Comparison of ENCODE assay signal across 1 cellular context in the genomic region with DNA sequence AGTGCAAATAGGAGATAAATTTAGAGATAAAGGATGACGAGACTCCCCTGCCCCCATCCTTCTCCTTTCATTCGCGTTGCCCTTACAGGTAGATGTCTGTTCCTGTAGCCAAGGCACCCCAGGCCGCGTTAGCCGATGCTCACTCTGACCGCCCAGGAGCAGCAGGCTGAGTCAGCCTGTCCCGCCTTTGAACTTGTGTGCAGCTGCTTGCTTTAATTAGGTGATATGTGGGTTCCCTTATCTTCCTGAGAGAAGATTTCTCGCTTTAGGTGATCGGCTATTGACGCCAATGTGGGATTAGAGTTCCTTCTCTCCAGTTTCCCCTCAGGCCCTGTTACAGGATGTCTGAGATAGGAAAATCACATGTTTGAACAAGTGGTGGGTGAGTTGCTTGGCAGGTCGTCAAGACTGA.
TF ChIP-seq lines count a peak whose summit lies in the region.

No MANE protein-coding gene starts in this region.

TF ChIP-seq in K562, 482 proteins besides CTCF, POLR2A, EP300 and RAD21 (continued from another document and continues in another):
- TF ChIP-seq, protein P1, sequence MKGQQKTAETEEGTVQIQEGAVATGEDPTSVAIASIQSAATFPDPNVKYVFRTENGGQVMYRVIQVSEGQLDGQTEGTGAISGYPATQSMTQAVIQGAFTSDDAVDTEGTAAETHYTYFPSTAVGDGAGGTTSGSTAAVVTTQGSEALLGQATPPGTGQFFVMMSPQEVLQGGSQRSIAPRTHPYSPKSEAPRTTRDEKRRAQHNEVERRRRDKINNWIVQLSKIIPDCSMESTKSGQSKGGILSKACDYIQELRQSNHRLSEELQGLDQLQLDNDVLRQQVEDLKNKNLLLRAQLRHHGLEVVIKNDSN (CRISPR knock-in tag; IDR thresholded peaks at IDR 0.05), result no peak
- TF ChIP-seq GABPA (tag; conservative IDR thresholded peaks at IDR 0.05; ENCODE audit: low read depth) (no peak), SRF (CRISPR knock-in tag; IDR thresholded peaks at IDR 0.05) (no peak), ZNF583 (CRISPR knock-in tag; IDR thresholded peaks at IDR 0.05) (no peak), GABPB1 (CRISPR knock-in tag; IDR thresholded peaks at IDR 0.05) (no peak), NFIX (CRISPR knock-in tag; IDR thresholded peaks at IDR 0.05; ENCODE audit: low read depth) (no peak), NR2C2 (CRISPR knock-in tag; IDR thresholded peaks at IDR 0.05) (no peak), NR2C2 (tag; IDR thresholded peaks at IDR 0.05) (no peak), ZNF57 (CRISPR knock-in tag; IDR thresholded peaks at IDR 0.05) (no peak), RBM22 (IDR thresholded peaks at IDR 0.05; ENCODE audit: low read depth, low read length, poor library complexity, severe bottlenecking) (no peak), TEAD1 (CRISPR knock-in tag; IDR thresholded peaks at IDR 0.05) (no peak), ZNF408 (CRISPR knock-in tag; IDR thresholded peaks at IDR 0.05; ENCODE audit: low read depth) (no peak), ZNF695 (CRISPR knock-in tag; IDR thresholded peaks at IDR 0.05) (no peak), DACH1 (IDR thresholded peaks at IDR 0.05; ENCODE audit: partially characterized antibody) (peak; percentile 35), MAFG (tag; conservative IDR thresholded peaks at IDR 0.05) (no peak), SRSF3 (IDR thresholded peaks at IDR 0.05; ENCODE audit: insufficient read depth, low read length) (no peak), TEAD4 (IDR thresholded peaks at IDR 0.05; ENCODE audit: low read length) (peak; percentile 67), TEAD4 (CRISPR knock-in tag; IDR thresholded peaks at IDR 0.05; ENCODE audit: borderline replicate concordance) (no peak), STAT5A (IDR thresholded peaks at IDR 0.05; ENCODE audit: borderline replicate concordance, low read length) (0 out of 2 replicates have a peak, but pooled peaks have one; percentile 31), LEF1 (IDR thresholded peaks at IDR 0.05) (peak; percentile 69; the same call in 1 of the 2 replicates), NCOA1 (IDR thresholded peaks at IDR 0.05; ENCODE audit: low read depth) (no peak), FOXJ3 (CRISPR knock-in tag; IDR thresholded peaks at IDR 0.05) (no peak), TAF15 (IDR thresholded peaks at IDR 0.05; ENCODE audit: low read depth, low read length) (no peak), ZBTB8A (IDR thresholded peaks at IDR 0.05; ENCODE audit: partially characterized antibody) (no peak), KAT8 (IDR thresholded peaks at IDR 0.05; ENCODE audit: low read depth) (no peak), PTBP1 (IDR thresholded peaks at IDR 0.05; ENCODE audit: low read depth, low read length) (no peak), ZNF282 (CRISPR knock-in tag; IDR thresholded peaks at IDR 0.05) (no peak), CHD4 (IDR thresholded peaks at IDR 0.05; ENCODE audit: insufficient read depth, insufficient replicate concordance, low read depth, low read length, poor library complexity, severe bottlenecking) (no peak), POLR2G (IDR thresholded peaks at IDR 0.05; ENCODE audit: low read depth, low read length) (no peak), IRF2 (CRISPR knock-in tag; IDR thresholded peaks at IDR 0.05) (no peak)
- TF ChIP-seq, protein P2, sequence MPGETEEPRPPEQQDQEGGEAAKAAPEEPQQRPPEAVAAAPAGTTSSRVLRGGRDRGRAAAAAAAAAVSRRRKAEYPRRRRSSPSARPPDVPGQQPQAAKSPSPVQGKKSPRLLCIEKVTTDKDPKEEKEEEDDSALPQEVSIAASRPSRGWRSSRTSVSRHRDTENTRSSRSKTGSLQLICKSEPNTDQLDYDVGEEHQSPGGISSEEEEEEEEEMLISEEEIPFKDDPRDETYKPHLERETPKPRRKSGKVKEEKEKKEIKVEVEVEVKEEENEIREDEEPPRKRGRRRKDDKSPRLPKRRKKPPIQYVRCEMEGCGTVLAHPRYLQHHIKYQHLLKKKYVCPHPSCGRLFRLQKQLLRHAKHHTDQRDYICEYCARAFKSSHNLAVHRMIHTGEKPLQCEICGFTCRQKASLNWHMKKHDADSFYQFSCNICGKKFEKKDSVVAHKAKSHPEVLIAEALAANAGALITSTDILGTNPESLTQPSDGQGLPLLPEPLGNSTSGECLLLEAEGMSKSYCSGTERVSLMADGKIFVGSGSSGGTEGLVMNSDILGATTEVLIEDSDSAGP (CRISPR knock-in tag; IDR thresholded peaks at IDR 0.05), result no peak
- TF ChIP-seq, protein P3, sequence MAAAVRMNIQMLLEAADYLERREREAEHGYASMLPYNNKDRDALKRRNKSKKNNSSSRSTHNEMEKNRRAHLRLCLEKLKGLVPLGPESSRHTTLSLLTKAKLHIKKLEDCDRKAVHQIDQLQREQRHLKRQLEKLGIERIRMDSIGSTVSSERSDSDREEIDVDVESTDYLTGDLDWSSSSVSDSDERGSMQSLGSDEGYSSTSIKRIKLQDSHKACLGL (CRISPR knock-in tag; IDR thresholded peaks at IDR 0.05; ENCODE audit: borderline replicate concordance, poor library complexity, severe bottlenecking), result no peak
- TF ChIP-seq, protein P4, sequence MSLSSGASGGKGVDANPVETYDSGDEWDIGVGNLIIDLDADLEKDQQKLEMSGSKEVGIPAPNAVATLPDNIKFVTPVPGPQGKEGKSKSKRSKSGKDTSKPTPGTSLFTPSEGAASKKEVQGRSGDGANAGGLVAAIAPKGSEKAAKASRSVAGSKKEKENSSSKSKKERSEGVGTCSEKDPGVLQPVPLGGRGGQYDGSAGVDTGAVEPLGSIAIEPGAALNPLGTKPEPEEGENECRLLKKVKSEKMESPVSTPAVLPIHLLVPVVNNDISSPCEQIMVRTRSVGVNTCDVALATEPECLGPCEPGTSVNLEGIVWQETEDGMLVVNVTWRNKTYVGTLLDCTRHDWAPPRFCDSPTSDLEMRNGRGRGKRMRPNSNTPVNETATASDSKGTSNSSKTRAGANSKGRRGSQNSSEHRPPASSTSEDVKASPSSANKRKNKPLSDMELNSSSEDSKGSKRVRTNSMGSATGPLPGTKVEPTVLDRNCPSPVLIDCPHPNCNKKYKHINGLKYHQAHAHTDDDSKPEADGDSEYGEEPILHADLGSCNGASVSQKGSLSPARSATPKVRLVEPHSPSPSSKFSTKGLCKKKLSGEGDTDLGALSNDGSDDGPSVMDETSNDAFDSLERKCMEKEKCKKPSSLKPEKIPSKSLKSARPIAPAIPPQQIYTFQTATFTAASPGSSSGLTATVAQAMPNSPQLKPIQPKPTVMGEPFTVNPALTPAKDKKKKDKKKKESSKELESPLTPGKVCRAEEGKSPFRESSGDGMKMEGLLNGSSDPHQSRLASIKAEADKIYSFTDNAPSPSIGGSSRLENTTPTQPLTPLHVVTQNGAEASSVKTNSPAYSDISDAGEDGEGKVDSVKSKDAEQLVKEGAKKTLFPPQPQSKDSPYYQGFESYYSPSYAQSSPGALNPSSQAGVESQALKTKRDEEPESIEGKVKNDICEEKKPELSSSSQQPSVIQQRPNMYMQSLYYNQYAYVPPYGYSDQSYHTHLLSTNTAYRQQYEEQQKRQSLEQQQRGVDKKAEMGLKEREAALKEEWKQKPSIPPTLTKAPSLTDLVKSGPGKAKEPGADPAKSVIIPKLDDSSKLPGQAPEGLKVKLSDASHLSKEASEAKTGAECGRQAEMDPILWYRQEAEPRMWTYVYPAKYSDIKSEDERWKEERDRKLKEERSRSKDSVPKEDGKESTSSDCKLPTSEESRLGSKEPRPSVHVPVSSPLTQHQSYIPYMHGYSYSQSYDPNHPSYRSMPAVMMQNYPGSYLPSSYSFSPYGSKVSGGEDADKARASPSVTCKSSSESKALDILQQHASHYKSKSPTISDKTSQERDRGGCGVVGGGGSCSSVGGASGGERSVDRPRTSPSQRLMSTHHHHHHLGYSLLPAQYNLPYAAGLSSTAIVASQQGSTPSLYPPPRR (CRISPR knock-in tag; IDR thresholded peaks at IDR 0.05; ENCODE audit: borderline replicate concordance), result no peak
- TF ChIP-seq, protein P5, sequence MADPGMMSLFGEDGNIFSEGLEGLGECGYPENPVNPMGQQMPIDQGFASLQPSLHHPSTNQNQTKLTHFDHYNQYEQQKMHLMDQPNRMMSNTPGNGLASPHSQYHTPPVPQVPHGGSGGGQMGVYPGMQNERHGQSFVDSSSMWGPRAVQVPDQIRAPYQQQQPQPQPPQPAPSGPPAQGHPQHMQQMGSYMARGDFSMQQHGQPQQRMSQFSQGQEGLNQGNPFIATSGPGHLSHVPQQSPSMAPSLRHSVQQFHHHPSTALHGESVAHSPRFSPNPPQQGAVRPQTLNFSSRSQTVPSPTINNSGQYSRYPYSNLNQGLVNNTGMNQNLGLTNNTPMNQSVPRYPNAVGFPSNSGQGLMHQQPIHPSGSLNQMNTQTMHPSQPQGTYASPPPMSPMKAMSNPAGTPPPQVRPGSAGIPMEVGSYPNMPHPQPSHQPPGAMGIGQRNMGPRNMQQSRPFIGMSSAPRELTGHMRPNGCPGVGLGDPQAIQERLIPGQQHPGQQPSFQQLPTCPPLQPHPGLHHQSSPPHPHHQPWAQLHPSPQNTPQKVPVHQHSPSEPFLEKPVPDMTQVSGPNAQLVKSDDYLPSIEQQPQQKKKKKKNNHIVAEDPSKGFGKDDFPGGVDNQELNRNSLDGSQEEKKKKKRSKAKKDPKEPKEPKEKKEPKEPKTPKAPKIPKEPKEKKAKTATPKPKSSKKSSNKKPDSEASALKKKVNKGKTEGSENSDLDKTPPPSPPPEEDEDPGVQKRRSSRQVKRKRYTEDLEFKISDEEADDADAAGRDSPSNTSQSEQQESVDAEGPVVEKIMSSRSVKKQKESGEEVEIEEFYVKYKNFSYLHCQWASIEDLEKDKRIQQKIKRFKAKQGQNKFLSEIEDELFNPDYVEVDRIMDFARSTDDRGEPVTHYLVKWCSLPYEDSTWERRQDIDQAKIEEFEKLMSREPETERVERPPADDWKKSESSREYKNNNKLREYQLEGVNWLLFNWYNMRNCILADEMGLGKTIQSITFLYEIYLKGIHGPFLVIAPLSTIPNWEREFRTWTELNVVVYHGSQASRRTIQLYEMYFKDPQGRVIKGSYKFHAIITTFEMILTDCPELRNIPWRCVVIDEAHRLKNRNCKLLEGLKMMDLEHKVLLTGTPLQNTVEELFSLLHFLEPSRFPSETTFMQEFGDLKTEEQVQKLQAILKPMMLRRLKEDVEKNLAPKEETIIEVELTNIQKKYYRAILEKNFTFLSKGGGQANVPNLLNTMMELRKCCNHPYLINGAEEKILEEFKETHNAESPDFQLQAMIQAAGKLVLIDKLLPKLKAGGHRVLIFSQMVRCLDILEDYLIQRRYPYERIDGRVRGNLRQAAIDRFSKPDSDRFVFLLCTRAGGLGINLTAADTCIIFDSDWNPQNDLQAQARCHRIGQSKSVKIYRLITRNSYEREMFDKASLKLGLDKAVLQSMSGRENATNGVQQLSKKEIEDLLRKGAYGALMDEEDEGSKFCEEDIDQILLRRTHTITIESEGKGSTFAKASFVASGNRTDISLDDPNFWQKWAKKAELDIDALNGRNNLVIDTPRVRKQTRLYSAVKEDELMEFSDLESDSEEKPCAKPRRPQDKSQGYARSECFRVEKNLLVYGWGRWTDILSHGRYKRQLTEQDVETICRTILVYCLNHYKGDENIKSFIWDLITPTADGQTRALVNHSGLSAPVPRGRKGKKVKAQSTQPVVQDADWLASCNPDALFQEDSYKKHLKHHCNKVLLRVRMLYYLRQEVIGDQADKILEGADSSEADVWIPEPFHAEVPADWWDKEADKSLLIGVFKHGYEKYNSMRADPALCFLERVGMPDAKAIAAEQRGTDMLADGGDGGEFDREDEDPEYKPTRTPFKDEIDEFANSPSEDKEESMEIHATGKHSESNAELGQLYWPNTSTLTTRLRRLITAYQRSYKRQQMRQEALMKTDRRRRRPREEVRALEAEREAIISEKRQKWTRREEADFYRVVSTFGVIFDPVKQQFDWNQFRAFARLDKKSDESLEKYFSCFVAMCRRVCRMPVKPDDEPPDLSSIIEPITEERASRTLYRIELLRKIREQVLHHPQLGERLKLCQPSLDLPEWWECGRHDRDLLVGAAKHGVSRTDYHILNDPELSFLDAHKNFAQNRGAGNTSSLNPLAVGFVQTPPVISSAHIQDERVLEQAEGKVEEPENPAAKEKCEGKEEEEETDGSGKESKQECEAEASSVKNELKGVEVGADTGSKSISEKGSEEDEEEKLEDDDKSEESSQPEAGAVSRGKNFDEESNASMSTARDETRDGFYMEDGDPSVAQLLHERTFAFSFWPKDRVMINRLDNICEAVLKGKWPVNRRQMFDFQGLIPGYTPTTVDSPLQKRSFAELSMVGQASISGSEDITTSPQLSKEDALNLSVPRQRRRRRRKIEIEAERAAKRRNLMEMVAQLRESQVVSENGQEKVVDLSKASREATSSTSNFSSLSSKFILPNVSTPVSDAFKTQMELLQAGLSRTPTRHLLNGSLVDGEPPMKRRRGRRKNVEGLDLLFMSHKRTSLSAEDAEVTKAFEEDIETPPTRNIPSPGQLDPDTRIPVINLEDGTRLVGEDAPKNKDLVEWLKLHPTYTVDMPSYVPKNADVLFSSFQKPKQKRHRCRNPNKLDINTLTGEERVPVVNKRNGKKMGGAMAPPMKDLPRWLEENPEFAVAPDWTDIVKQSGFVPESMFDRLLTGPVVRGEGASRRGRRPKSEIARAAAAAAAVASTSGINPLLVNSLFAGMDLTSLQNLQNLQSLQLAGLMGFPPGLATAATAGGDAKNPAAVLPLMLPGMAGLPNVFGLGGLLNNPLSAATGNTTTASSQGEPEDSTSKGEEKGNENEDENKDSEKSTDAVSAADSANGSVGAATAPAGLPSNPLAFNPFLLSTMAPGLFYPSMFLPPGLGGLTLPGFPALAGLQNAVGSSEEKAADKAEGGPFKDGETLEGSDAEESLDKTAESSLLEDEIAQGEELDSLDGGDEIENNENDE (IDR thresholded peaks at IDR 0.05; ENCODE audit: low read depth, low read length), result no peak
- TF ChIP-seq, protein P6, sequence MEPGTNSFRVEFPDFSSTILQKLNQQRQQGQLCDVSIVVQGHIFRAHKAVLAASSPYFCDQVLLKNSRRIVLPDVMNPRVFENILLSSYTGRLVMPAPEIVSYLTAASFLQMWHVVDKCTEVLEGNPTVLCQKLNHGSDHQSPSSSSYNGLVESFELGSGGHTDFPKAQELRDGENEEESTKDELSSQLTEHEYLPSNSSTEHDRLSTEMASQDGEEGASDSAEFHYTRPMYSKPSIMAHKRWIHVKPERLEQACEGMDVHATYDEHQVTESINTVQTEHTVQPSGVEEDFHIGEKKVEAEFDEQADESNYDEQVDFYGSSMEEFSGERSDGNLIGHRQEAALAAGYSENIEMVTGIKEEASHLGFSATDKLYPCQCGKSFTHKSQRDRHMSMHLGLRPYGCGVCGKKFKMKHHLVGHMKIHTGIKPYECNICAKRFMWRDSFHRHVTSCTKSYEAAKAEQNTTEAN (CRISPR knock-in tag; IDR thresholded peaks at IDR 0.05), result no peak
- TF ChIP-seq, protein P7, sequence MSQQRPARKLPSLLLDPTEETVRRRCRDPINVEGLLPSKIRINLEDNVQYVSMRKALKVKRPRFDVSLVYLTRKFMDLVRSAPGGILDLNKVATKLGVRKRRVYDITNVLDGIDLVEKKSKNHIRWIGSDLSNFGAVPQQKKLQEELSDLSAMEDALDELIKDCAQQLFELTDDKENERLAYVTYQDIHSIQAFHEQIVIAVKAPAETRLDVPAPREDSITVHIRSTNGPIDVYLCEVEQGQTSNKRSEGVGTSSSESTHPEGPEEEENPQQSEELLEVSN (IDR thresholded peaks at IDR 0.05; ENCODE audit: borderline replicate concordance in 1 of 2, extremely low read depth in 1 of 2, insufficient read depth in 1 of 2, insufficient read length in 1 of 2, low read depth in 1 of 2, low read length in 1 of 2, poor library complexity in 1 of 2, severe bottlenecking in 1 of 2), result peak in 1 of 2 experiments; percentile 53
- TF ChIP-seq, protein P8, sequence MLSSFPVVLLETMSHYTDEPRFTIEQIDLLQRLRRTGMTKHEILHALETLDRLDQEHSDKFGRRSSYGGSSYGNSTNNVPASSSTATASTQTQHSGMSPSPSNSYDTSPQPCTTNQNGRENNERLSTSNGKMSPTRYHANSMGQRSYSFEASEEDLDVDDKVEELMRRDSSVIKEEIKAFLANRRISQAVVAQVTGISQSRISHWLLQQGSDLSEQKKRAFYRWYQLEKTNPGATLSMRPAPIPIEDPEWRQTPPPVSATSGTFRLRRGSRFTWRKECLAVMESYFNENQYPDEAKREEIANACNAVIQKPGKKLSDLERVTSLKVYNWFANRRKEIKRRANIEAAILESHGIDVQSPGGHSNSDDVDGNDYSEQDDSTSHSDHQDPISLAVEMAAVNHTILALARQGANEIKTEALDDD (IDR thresholded peaks at IDR 0.05), result no peak
